Comparison of ENCODE assay signal across 9 cellular contexts in the genomic region with DNA sequence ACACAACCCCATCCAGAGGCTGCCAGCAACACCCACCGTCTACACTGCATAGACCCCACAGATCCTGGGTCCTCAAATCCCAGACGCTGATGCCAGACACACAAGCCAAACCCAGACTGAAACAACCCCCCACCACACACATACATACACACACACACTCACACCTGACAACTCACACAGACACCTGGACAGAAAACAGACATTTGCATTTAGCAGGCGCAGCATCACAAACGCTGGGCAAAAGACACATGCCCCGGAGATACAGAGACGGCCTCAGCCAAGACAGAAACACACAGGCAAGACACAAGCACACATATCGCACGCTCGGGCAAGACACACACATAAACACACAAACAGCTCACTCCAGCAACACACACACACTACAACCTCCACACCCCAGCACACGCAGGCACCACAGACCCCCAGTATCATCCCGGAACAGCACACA. TPM values are rescaled to one million over a fixed set of nuclear protein-coding genes. Genes with fewer than 3 reads are reported as not detected.
DNase-seq lines count a peak whose midpoint lies in the region.
"Had no signal": no experiment of that assay in that cellular context is flagged by ENCODE, and none has a peak within 500 bp of the region (broad histone marks: within the 10 kb centered on the region; RNA-seq: fewer than 3 reads in every experiment).

No MANE protein-coding gene starts in this region.

- H3K27ac ChIP-seq in CD4-positive, alpha-beta memory T cell (ENCODE audit: low read depth, low read length): peak overlapping the region; percentile 45
- peak overlapping the region; percentile 100 for H3K27ac ChIP-seq in muscle layer of colon (ENCODE audit: low read depth, low read length)

- H3K27me3 ChIP-seq in CD4-positive, alpha-beta memory T cell (ENCODE audit: insufficient read depth, low read length): no peaks in the 10 kb centered on the region
- no peaks in the 10 kb centered on the region for H3K27me3 ChIP-seq in muscle layer of colon (ENCODE audit: control insufficient read depth in 1 of 2, insufficient read depth in 2 of 2, low read length in 2 of 2)

- no peaks in the 10 kb centered on the region for H3K36me3 ChIP-seq in CD4-positive, alpha-beta memory T cell (ENCODE audit: insufficient read depth, low read length)
- no peaks in the 10 kb centered on the region for H3K36me3 ChIP-seq in muscle layer of colon (ENCODE audit: insufficient read depth, low read length)

- H3K4me3 Mint-ChIP-seq in CD4-positive, alpha-beta memory T cell: no peak overlapping the region
- H3K4me3 Mint-ChIP-seq: nephron had no signal

- H3K4me1 Mint-ChIP-seq in CD4-positive, alpha-beta memory T cell: peaks cover 19 to 39% (median 27%) of the 10 kb centered on the region in 4 donors

- H3K4me1 ChIP-seq in CD4-positive, alpha-beta memory T cell (ENCODE audit: insufficient read depth, low read length): peaks cover 58% of the 10 kb centered on the region
- H3K4me1 ChIP-seq in muscle layer of colon (ENCODE audit: insufficient read depth, low read length): peaks cover 42% of the 10 kb centered on the region

- H3K27me3 Mint-ChIP-seq in CD4-positive, alpha-beta memory T cell: no peaks in the 10 kb centered on the region

- H3K36me3 Mint-ChIP-seq in CD4-positive, alpha-beta memory T cell: no peaks in the 10 kb centered on the region

- H3K9me3 ChIP-seq in CD4-positive, alpha-beta memory T cell (ENCODE audit: control insufficient read depth in 1 of 2, low read length in 2 of 2): no peaks in the 10 kb centered on the region
- no peaks in the 10 kb centered on the region for H3K9me3 ChIP-seq in muscle layer of colon (ENCODE audit: low read length)

- intact Hi-C loops in CD4-positive, alpha-beta memory T cell (cut with micrococcal nuclease): loop anchor here (2.0 to 5.0 kb wide), 3 partner anchors 42 to 72 kb away; a partner anchor contains a TSS

- peak in 2 of 5 donors; percentile 37 to 43 for DNase-seq in CD4-positive, alpha-beta memory T cell
- DNase-seq in Jurkat, Clone E6-1 (ENCODE audit: low read depth, low spot score): no peak
- DNase-seq in central memory CD4-positive, alpha-beta T cell: peak; percentile 25
- no peak for DNase-seq in DMS153 treated with DMSO at 0.1 percent for 48 hours (lab: John Stamatoyannopoulos, UW; ENCODE audit: unreplicated experiment)
- no peak for DNase-seq in retina
- DNase-seq in NCI-H2107 (lab: John Stamatoyannopoulos, UW): no peak
- DNase-seq in SKM-1 treated with dmso at 0.1 percent for 144 hours (lab: John Stamatoyannopoulos, UW; ENCODE audit: unreplicated experiment): no peak

- peak overlapping the region; percentile 33 to 85 for H3K4me3 ChIP-seq in CD4-positive, alpha-beta memory T cell (ENCODE audit: low read length in 2 of 2)
- H3K4me3 ChIP-seq in Jurkat, Clone E6-1 (ENCODE audit: low read length): peak overlapping the region; percentile 56
- H3K4me3 ChIP-seq in muscle layer of colon (ENCODE audit: low read depth in 1 of 2, low read length in 2 of 2): peak overlapping the region; percentile 56 to 99

- no peaks in the 10 kb centered on the region for H3K9me3 Mint-ChIP-seq in CD4-positive, alpha-beta memory T cell
- H3K9me3 Mint-ChIP-seq: nephron had no signal

- H3K27ac Mint-ChIP-seq in CD4-positive, alpha-beta memory T cell: no peak overlapping the region
- H3K27ac Mint-ChIP-seq: nephron had no signal

- CTCF ChIA-PET in CD4-positive, alpha-beta memory T cell (lab: Charles Lee; ENCODE audit: partially characterized antibody): interaction anchor here (0.8 to 1.8 kb wide), 4 partner anchors 10 to 20 kb away, joined by 3 to 7 read pairs (median 4); no protein-coding TSS in a partner anchor

- H3K9ac ChIP-seq in muscle layer of colon (ENCODE audit: low read length): peak overlapping the region; percentile 30

- POLR2A ChIA-PET in CD4-positive, alpha-beta memory T cell (lab: Charles Lee; ENCODE audit: partially characterized antibody): interaction anchor here (0.8 to 6.3 kb wide), 8 partner anchors 9 to 71 kb away, joined by 3 to 156 read pairs (median 7); a partner anchor contains a TSS

RNA-seq across cellular contexts. Expression of a gene that starts 1.3 kb away (rescaled TPM):
- total RNA-seq in CD4-positive, alpha-beta memory T cell: 10 to 100 TPM; 31.9 to 32.2 TPM
- polyA plus RNA-seq in CD4-positive, alpha-beta memory T cell: 1 to 10 TPM; 3.7 to 8.0 TPM
- polyA plus RNA-seq in Jurkat, Clone E6-1 (2012; ENCODE audit: insufficient read depth, insufficient read length): 3.5 TPM

RNA-seq across cellular contexts. Expression of a gene that starts 26.6 kb away (rescaled TPM):
- 10 to 100 TPM; 39.5 to 40.4 TPM for total RNA-seq in CD4-positive, alpha-beta memory T cell
- polyA plus RNA-seq in CD4-positive, alpha-beta memory T cell: 10 to 100 TPM in 1 of 2 donors, 1 to 10 TPM in 1; 4.6 to 11.9 TPM
- polyA plus RNA-seq in Jurkat, Clone E6-1 (2012; ENCODE audit: insufficient read depth, insufficient read length): 15.6 TPM

RNA-seq across cellular contexts. Expression of a gene that starts 45.0 kb away (rescaled TPM):
- 10 to 100 TPM; 15.1 to 16.7 TPM for total RNA-seq in CD4-positive, alpha-beta memory T cell
- polyA plus RNA-seq in CD4-positive, alpha-beta memory T cell: 1 to 10 TPM; 1.8 to 1.9 TPM
- 7.2 TPM for polyA plus RNA-seq in Jurkat, Clone E6-1 (2012; ENCODE audit: insufficient read depth, insufficient read length)
